In the genomic region with DNA sequence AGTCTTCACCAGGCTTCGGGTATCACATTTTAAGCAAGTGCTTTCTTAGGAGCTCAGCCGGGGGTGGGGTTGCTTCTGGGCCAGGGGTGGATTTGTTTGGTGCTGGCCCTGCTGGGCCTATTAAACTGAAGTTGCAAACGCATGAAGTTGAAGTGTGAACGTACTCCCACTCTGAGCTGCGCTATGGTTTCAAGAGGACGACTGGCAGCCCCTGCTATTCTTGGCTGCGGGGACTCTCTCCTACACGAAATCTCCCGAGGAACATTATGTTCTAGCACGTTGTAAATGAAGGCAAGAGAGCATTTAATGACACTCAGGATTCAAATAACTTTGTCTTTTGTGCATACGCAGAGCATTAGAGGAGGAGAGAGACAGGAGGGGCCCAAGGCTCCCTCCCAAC, we compare ENCODE assay signal across 12 cellular contexts.
"Had no signal": no experiment of that assay in that cellular context is flagged by ENCODE, and none has a peak within 500 bp of the region (broad histone marks: within the 10 kb centered on the region; RNA-seq: fewer than 3 reads in every experiment).

No MANE protein-coding gene starts in this region.

- DNase-seq: activated B cell treated with CpG ODN at 0.5 μM for 24 hours; activated CD4-positive, alpha-beta T cell treated with anti-CD3 and anti-CD28 coated beads, Interleukin-2, amount 10 ng/mL, durations not matched to agents 7 days and 5 days; activated effector memory CD4-positive, alpha-beta T cell treated with Interleukin-2 at 50 U/mL for 16 hours; brain microvascular endothelial cell; foreskin keratinocyte; naive B cell; psoas muscle; stimulated activated CD4-positive, alpha-beta T cell treated with anti-CD3 and anti-CD28 coated beads, Interleukin-15, amount 100 ng/mL, for 24 hours; stimulated activated CD4-positive, alpha-beta T cell treated with anti-CD3 and anti-CD28 coated beads, Interleukin-4, amount 100 ng/mL, for 4 hours; stimulated activated naive CD8-positive, alpha-beta T cell treated with anti-CD3 and anti-CD28 coated beads, Interleukin-15, amount 100 ng/mL, for 72 hours; thyroid gland had no signal

- H3K9me3 ChIP-seq: heart right ventricle, psoas muscle, thyroid gland had no signal

- ATAC-seq: foreskin keratinocyte; psoas muscle; stimulated activated naive CD8-positive, alpha-beta T cell treated with anti-CD3 and anti-CD28 coated beads, Interleukin-15, amount 100 ng/mL, for 72 hours had no signal

- H3K4me1 ChIP-seq: foreskin keratinocyte, psoas muscle, thyroid gland had no signal

- H3K4me3 ChIP-seq: heart right ventricle, psoas muscle, thyroid gland had no signal

- H3K27me3 ChIP-seq: brain microvascular endothelial cell, heart right ventricle, thyroid gland had no signal

- H3K36me3 ChIP-seq: brain microvascular endothelial cell, heart right ventricle, thyroid gland had no signal

- H3K27ac ChIP-seq: brain microvascular endothelial cell, foreskin keratinocyte, heart right ventricle, psoas muscle, thyroid gland had no signal
